1 cellular context compared by ENCODE assay signal in the genomic region with DNA sequence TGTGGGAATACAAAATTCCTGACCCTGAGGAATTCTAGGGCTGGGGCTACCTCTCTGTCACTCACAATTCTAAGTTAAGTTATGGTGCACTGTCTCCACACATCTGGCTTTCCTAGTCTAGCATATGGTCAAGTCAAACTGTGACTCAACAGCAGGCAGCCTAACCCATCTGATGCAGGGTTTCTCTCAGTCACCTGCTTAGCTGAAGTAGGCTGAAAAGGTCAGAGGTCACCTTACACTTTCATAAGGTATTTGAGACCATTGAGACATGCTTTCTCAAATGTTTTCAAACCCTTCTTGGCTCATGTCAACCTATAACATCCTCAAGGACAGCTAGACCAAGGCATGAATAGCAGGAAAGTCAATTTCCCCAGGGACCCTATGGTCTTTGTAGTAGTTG.
A peak's percentile ranks its signal among the peaks of the same experiment; 100 is the strongest.
TF ChIP-seq lines count a peak whose summit lies in the region.

No MANE protein-coding gene starts in this region.

TF ChIP-seq in HepG2, 621 proteins besides CTCF, POLR2A, EP300 and RAD21:
- no peak for TF ChIP-seq ZC3H13 (CRISPR knock-in tag; IDR thresholded peaks at IDR 0.05)
- TF ChIP-seq ZNF614 (CRISPR knock-in tag; IDR thresholded peaks at IDR 0.05; ENCODE audit: borderline replicate concordance): no peak
- no peak for TF ChIP-seq NKX3-1 (CRISPR knock-in tag; IDR thresholded peaks at IDR 0.05)
- TF ChIP-seq RBFOX2 (IDR thresholded peaks at IDR 0.05; ENCODE audit: low read depth, low read length): 0 out of 2 replicates have a peak, but pooled peaks have one; percentile 5
- TF ChIP-seq ATF7-NPFF (CRISPR knock-in tag; IDR thresholded peaks at IDR 0.05; ENCODE audit: low read depth): no peak
- no peak for TF ChIP-seq RNF2 (conservative IDR thresholded peaks at IDR 0.05; ENCODE audit: low read depth)
- TF ChIP-seq ELF3 (CRISPR knock-in tag; IDR thresholded peaks at IDR 0.05): no peak
